ENCODE assay signal across 8 cellular contexts in the genomic region with DNA sequence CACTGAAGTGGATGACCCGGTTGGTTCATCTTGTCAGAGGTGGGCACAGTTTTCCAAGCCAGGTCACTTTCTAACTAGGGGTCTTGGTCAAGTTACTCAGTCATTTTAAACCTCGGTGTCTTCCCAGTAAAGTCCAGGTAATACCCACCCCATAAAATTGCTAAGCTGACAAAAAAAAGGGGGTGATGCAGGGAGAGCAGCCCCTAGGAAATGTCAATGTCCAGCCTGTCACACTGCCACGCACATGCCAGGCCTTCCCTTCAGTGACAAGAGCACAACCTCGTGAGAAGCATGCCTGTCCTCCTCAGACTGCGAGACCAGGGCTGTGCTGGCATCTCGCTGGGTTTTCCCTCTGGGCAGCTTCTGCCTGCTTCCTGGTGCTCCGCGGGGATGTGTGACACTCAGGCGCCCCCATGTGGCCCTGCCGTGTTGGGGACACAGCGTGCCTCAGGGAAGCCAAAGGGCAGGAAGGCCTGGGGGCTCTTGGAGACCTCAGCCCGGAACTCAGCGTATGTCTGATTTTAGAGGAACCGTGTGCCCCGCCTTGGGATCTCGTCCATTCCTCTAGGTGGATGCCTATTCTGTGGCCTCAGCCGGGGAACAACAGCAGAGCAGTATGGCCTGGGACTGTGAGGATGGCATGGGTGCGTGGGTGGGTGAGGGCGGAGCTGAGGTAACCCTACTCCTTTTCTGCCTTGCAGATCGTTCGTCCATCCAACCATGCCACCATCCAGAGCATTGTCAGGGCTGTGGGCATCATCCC. TPM values are rescaled to one million over a fixed set of nuclear protein-coding genes. Genes with fewer than 3 reads are reported as not detected.
A peak's percentile ranks its signal among the peaks of the same experiment; 100 is the strongest.
DNase-seq lines count a peak whose midpoint lies in the region; ATAC-seq lines count a peak whose summit lies in the region.

No MANE protein-coding gene starts in this region.

- peak; percentile 55 for ATAC-seq in HG03342 (IDR thresholded peaks at IDR 0.05; ENCODE audit: unreplicated experiment)

- DNase-seq in NCI-H2081 (lab: John Stamatoyannopoulos, UW) (peak; percentile 52 to 58), NCI-H2081 treated with DMSO at 0.1 percent for 48 hours (lab: John Stamatoyannopoulos, UW) (no peak), NOMO-1 treated with DMSO at 0.1 percent for 48 hours (lab: John Stamatoyannopoulos, UW; ENCODE audit: unreplicated experiment) (peak; percentile 71), epithelial cell of prostate (ENCODE audit: low read depth, low spot score) (peak; percentile 8), myocyte (ENCODE audit: low read depth) (peak; percentile 58)
- DNase-seq in activated CD8-positive, alpha-beta memory T cell treated with anti-CD3 and anti-CD28 coated beads, Interleukin-2, amount 50 U/mL, for 48 hours = peak; percentile 89
- peak; percentile 50 to 64 for DNase-seq in stimulated activated CD8-positive, alpha-beta memory T cell treated with anti-CD3 and anti-CD28 coated beads, Interleukin-7, amount 100 ng/mL, for 1 hour (ENCODE audit: low read depth in 2 of 2)

- no peak overlapping the region for H3K27ac ChIP-seq in epithelial cell of prostate

RNA-seq across cellular contexts. Expression of a gene that starts 10.2 kb away (rescaled TPM):
- total RNA-seq in myocyte = not detected in 2 replicates
- polyA plus RNA-seq in myocyte (2012) = not detected

RNA-seq across cellular contexts. Expression of a gene that starts 12.1 kb away (rescaled TPM):
- total RNA-seq in myocyte = not detected in 2 replicates
- not detected for polyA plus RNA-seq in myocyte (2012)

RNA-seq across cellular contexts. Expression of a gene that starts 36.1 kb away (rescaled TPM):
- total RNA-seq in myocyte = not detected in 2 replicates
- polyA plus RNA-seq in myocyte (2012) = not detected
